In genomic region chr6:136076496-136076895, GRCh38 we compare ENCODE assay signal across 20 cellular contexts.
"Had no signal": no experiment of that assay in that cellular context is flagged by ENCODE, and none has a peak within 500 bp of the region (broad histone marks: within the 10 kb centered on the region; RNA-seq: fewer than 3 reads in every experiment).

No MANE protein-coding gene starts in this region.

- H3K9me3 ChIP-seq: prostate gland, thoracic aorta had no signal

- H3K4me1 Mint-ChIP-seq: activated naive CD4-positive, alpha-beta T cell treated with anti-CD3 and anti-CD28 coated beads, Interleukin-2, amount 50 U/mL, for 24 hours; naive thymus-derived CD8-positive, alpha-beta T cell; stimulated activated effector memory CD8-positive, alpha-beta T cell treated with anti-CD3 and anti-CD28 coated beads, Interleukin-12 subunit alpha, Interleukin-12 subunit beta, amount 100 ng/mL, for 72 hours; WTC11 had no signal

- H3K4me3 ChIP-seq: lung, prostate gland, thoracic aorta had no signal

- H3K27me3 Mint-ChIP-seq: type B pancreatic cell had no signal

- H3K36me3 ChIP-seq: brain microvascular endothelial cell, prostate gland, thoracic aorta had no signal

- H3K27ac ChIP-seq: brain microvascular endothelial cell, foreskin keratinocyte, prostate gland, thoracic aorta had no signal

- H3K27me3 ChIP-seq: brain microvascular endothelial cell, foreskin keratinocyte had no signal

- H3K4me1 ChIP-seq: prostate gland had no signal

- H3K4me3 Mint-ChIP-seq: activated naive CD4-positive, alpha-beta T cell treated with anti-CD3 and anti-CD28 coated beads, Interleukin-2, amount 50 U/mL, for 24 hours; effector memory CD8-positive, alpha-beta T cell; naive thymus-derived CD8-positive, alpha-beta T cell; stimulated activated effector memory CD8-positive, alpha-beta T cell treated with anti-CD3 and anti-CD28 coated beads, Interleukin-12 subunit alpha, Interleukin-12 subunit beta, amount 100 ng/mL, for 72 hours; type B pancreatic cell; WTC11 had no signal

- H3K9me3 Mint-ChIP-seq: effector memory CD8-positive, alpha-beta T cell; naive thymus-derived CD8-positive, alpha-beta T cell; stimulated activated effector memory CD8-positive, alpha-beta T cell treated with anti-CD3 and anti-CD28 coated beads, Interleukin-12 subunit alpha, Interleukin-12 subunit beta, amount 100 ng/mL, for 72 hours had no signal

- DNase-seq: activated gamma-delta T cell treated with Interleukin-2 at 50 U/mL for 16 hours; activated T-cell treated with anti-CD3 and anti-CD28 coated beads, Interleukin-2, amount 50 U/mL, for 1 hour; aorta; brain microvascular endothelial cell; central memory CD4-positive, alpha-beta T cell; effector memory CD8-positive, alpha-beta T cell; kidney; naive thymus-derived CD8-positive, alpha-beta T cell; stimulated activated CD4-positive, alpha-beta T cell treated with anti-CD3 and anti-CD28 coated beads, Interleukin-1b, Interleukin-23, amount 100 ng/mL, for 48 hours; T-helper 9 cell had no signal

- H3K36me3 Mint-ChIP-seq: activated naive CD4-positive, alpha-beta T cell treated with anti-CD3 and anti-CD28 coated beads, Interleukin-2, amount 50 U/mL, for 24 hours; naive thymus-derived CD8-positive, alpha-beta T cell; stimulated activated effector memory CD8-positive, alpha-beta T cell treated with anti-CD3 and anti-CD28 coated beads, Interleukin-12 subunit alpha, Interleukin-12 subunit beta, amount 100 ng/mL, for 72 hours; WTC11 had no signal

- H3K27ac Mint-ChIP-seq: activated naive CD4-positive, alpha-beta T cell treated with anti-CD3 and anti-CD28 coated beads, Interleukin-2, amount 50 U/mL, for 24 hours; effector memory CD8-positive, alpha-beta T cell; naive thymus-derived CD8-positive, alpha-beta T cell; stimulated activated effector memory CD8-positive, alpha-beta T cell treated with anti-CD3 and anti-CD28 coated beads, Interleukin-12 subunit alpha, Interleukin-12 subunit beta, amount 100 ng/mL, for 72 hours; type B pancreatic cell; WTC11 had no signal

- ATAC-seq: effector memory CD8-positive, alpha-beta T cell; esophagus mucosa; foreskin keratinocyte; left lobe of liver; naive thymus-derived CD8-positive, alpha-beta T cell; stimulated activated effector memory CD8-positive, alpha-beta T cell treated with anti-CD3 and anti-CD28 coated beads, Interleukin-12 subunit alpha, Interleukin-12 subunit beta, amount 100 ng/mL, for 72 hours; WTC11 had no signal
